ENCODE assay signal across 32 cellular contexts in the genomic region with DNA sequence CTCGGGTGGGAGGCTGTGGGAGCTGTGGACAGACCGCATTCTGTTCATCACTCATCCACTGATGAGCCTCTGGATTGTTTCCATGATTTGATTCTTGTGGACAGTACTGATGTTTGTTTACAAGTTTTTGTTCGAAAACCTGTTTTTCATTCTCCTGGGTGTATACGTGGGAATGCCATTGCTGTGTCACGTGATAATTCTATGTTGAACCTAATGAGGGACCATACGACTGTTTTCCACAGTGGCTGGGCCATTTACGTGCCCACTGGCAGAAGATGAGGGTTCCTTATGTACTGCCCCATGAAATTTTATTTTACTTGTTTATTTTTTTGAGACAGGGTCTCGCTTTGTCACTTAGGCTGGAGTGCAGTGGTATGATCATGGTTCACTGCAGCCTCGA. TPM values are rescaled to one million over a fixed set of nuclear protein-coding genes. Genes with fewer than 3 reads are reported as not detected.
"Had no signal": no experiment of that assay in that cellular context is flagged by ENCODE, and none has a peak within 500 bp of the region (broad histone marks: within the 10 kb centered on the region; RNA-seq: fewer than 3 reads in every experiment).

No MANE protein-coding gene starts in this region.

- DNase-seq: colonic mucosa; effector CD8-positive, alpha-beta T cell; endodermal cell; foreskin keratinocyte; heart left ventricle; kidney; natural killer cell; occipital lobe; ovary; stimulated activated CD4-positive, alpha-beta T cell treated with anti-CD3 and anti-CD28 coated beads, Interleukin-12 subunit alpha, Interleukin-12 subunit beta, amount 100 ng/mL, for 4 hours; stimulated activated CD4-positive, alpha-beta T cell treated with anti-CD3 and anti-CD28 coated beads, Interleukin-1b, Interleukin-23, amount 100 ng/mL, for 48 hours; stimulated activated CD4-positive, alpha-beta T cell treated with anti-CD3 and anti-CD28 coated beads, Interleukin-4, amount 100 ng/mL, for 1 hour; stimulated activated CD8-positive, alpha-beta memory T cell treated with anti-CD3 and anti-CD28 coated beads, Interleukin-4, amount 100 ng/mL, for 48 hours; stimulated activated naive CD4-positive, alpha-beta T cell; stimulated activated naive CD8-positive, alpha-beta T cell treated with anti-CD3 and anti-CD28 coated beads, Interleukin-15, amount 100 ng/mL, for 72 hours; transverse colon; uterus had no signal

- H3K27ac Mint-ChIP-seq: dendritic cell treated with granulocyte-macrophage colony-stimulating factor and Interleukin-4, amounts not matched to agents 40 ng/mL and 50 ng/mL, for 4 days; endodermal cell; memory B cell had no signal

- H3K36me3 Mint-ChIP-seq: memory B cell, natural killer cell had no signal

- H3K27me3 Mint-ChIP-seq: memory B cell; stimulated activated naive CD8-positive, alpha-beta T cell treated with anti-CD3 and anti-CD28 coated beads, Interleukin-15, amount 100 ng/mL, for 72 hours had no signal

- H3K27ac ChIP-seq: colonic mucosa, epithelial cell of prostate, foreskin keratinocyte, gastroesophageal sphincter, heart left ventricle, hepatocyte, ovary, right atrium auricular region, suprapubic skin, transverse colon, upper lobe of right lung, uterus had no signal

- H3K4me1 Mint-ChIP-seq: endodermal cell had no signal

- H3K36me3 ChIP-seq: colonic mucosa, ovary, right atrium auricular region, suprapubic skin, transverse colon, uterus had no signal

- H3K4me3 Mint-ChIP-seq: dendritic cell treated with granulocyte-macrophage colony-stimulating factor and Interleukin-4, amounts not matched to agents 40 ng/mL and 50 ng/mL, for 4 days; endodermal cell; memory B cell; stimulated activated naive CD8-positive, alpha-beta T cell treated with anti-CD3 and anti-CD28 coated beads, Interleukin-15, amount 100 ng/mL, for 72 hours had no signal

- FAIRE-seq: kidney had no signal

- H2AFZ ChIP-seq: hepatocyte had no signal

- H3K4me2 ChIP-seq: hepatocyte, smooth muscle cell had no signal

- H3K4me1 ChIP-seq: foreskin keratinocyte, uterus had no signal

- H3K4me3 ChIP-seq: colonic mucosa, gastroesophageal sphincter, heart left ventricle, hepatocyte, lung, ovary, right atrium auricular region, smooth muscle cell, suprapubic skin, transverse colon, upper lobe of right lung, uterus had no signal

- ATAC-seq: esophagus mucosa; foreskin keratinocyte; gastroesophageal sphincter; heart left ventricle; left lobe of liver; natural killer cell; stimulated activated naive CD8-positive, alpha-beta T cell treated with anti-CD3 and anti-CD28 coated beads, Interleukin-15, amount 100 ng/mL, for 72 hours; upper lobe of right lung had no signal

- H3K9me3 Mint-ChIP-seq: dendritic cell treated with granulocyte-macrophage colony-stimulating factor and Interleukin-4, amounts not matched to agents 40 ng/mL and 50 ng/mL, for 4 days; endodermal cell; memory B cell; natural killer cell had no signal

- H3K9me3 ChIP-seq: colonic mucosa, gastroesophageal sphincter, heart left ventricle, ovary, right atrium auricular region, suprapubic skin, transverse colon, upper lobe of right lung, uterus had no signal

- H3K27me3 ChIP-seq: colonic mucosa, gastroesophageal sphincter, heart left ventricle, hepatocyte, ovary, right atrium auricular region, suprapubic skin, transverse colon, upper lobe of right lung, uterus had no signal

RNA-seq across cellular contexts. Expression of gene C16orf89, which starts 3.3 kb away (rescaled TPM):
- total RNA-seq: foreskin keratinocyte, left lobe of liver, mononuclear cell, natural killer cell, pulmonary artery endothelial cell, smooth muscle cell had no signal
- polyA plus RNA-seq: foreskin keratinocyte, neural cell, smooth muscle cell had no signal
